ENCODE assay signal across 9 cellular contexts in the genomic region with DNA sequence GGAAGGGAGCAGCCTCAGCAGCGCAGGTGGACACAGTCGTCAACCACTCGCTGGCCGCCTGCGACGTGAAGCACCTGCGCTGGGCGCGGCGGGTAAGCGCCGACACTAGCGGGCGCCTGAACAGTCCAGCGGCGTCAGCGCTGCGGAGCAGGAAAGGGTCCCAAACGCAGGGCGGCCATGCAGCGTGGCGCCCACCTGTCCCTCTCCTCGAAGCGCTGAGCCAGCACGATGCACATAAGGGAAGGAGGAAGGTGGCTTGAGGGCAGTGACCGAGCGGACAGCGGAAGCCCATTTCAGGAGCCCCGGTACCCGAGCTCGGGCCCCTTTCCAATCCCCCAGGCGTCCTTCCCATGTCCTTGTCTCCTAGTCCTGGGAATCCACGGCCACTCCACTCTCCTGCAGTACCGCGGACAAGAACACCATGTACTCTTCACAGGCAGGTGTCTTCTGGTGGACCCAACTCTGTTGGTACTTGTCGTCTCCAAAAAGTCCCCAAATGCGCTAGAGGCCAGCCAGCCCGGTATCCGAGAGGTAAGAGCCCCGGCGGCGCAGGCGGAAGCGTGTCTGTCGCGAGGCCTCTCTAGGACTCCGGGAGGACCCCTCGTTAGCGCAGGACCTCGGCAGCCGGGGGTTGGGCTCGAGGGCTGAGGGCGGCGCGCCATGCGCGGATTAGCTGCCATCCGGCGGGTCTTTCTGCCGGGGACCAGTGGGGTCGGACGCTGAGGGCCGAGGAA. TPM values are rescaled to one million over a fixed set of nuclear protein-coding genes. Genes with fewer than 3 reads are reported as not detected.
DNase-seq lines count a peak whose midpoint lies in the region; ATAC-seq lines count a peak whose summit lies in the region.
"Had no signal": no experiment of that assay in that cellular context is flagged by ENCODE, and none has a peak within 500 bp of the region (broad histone marks: within the 10 kb centered on the region; RNA-seq: fewer than 3 reads in every experiment).

No MANE protein-coding gene starts in this region.

- no peak for ATAC-seq in central memory CD8-positive, alpha-beta T cell (replicated peaks; ENCODE audit: extremely low read depth, poor library complexity, severe bottlenecking)
- ATAC-seq in stimulated activated naive CD8-positive, alpha-beta T cell treated with anti-CD3 and anti-CD28 coated beads, Interleukin-15, Interleukin-2, amounts not matched to agents 100 U/mL and 50 U/mL, for 24 hours: no peak
- ATAC-seq in HG03039 (IDR thresholded peaks at IDR 0.05; ENCODE audit: unreplicated experiment) (no peak), GM19351 (IDR thresholded peaks at IDR 0.05; ENCODE audit: unreplicated experiment) (no peak)

- H3K4me1 ChIP-seq in mesodermal cell (ENCODE audit: control insufficient read depth, insufficient read depth, low read length, poor library complexity, severe bottlenecking): no peaks in the 10 kb centered on the region

- DNase-seq in activated T-helper 1 cell treated with Interleukin-2 at 50 U/mL for 16 hours (ENCODE audit: low read depth) (peak; percentile 16), NCI-H2081 treated with DMSO at 0.1 percent for 48 hours (lab: John Stamatoyannopoulos, UW) (no peak)
- DNase-seq in activated T-helper 1 cell treated with anti-CD3 and anti-CD28 coated beads, Interleukin-12 subunit alpha, Interleukin-12 subunit beta, Interleukin-2, Interleukin-4 antibody, amounts not matched to agents 30 ng/mL and 10 ng/mL and 1 ng/mL, durations not matched to agents 14 hours and 24 hours and 36 hours (ENCODE audit: low spot score): no peak
- DNase-seq in central memory CD8-positive, alpha-beta T cell (ENCODE audit: low spot score in 2 of 2): no peak
- DNase-seq in stimulated activated naive CD8-positive, alpha-beta T cell treated with anti-CD3 and anti-CD28 coated beads, Interleukin-15, Interleukin-2, amounts not matched to agents 100 U/mL and 50 U/mL, for 24 hours: peak; percentile 28

- H3K36me3 ChIP-seq in mesodermal cell (ENCODE audit: control insufficient read depth, insufficient read depth, low read length): no peaks in the 10 kb centered on the region

- 37 to 42% methylated on average over 52 to 55 of the region's 63 CpGs for WGBS in mesodermal cell (ENCODE audit: insufficient coverage in 2 of 2), 2 experiments

- no peak overlapping the region for H3K27ac ChIP-seq in mesodermal cell (ENCODE audit: low read depth, low read length, severe bottlenecking)

- H3K36me3 Mint-ChIP-seq in activated T-helper 1 cell treated with anti-CD3 and anti-CD28 coated beads, Interleukin-12 subunit alpha, Interleukin-12 subunit beta, Interleukin-2, Interleukin-4 antibody, amounts not matched to agents 30 ng/mL and 10 ng/mL and 1 ng/mL, durations not matched to agents 14 hours and 24 hours and 36 hours (ENCODE audit: low read depth): peaks cover 5% of the 10 kb centered on the region
- H3K36me3 Mint-ChIP-seq in central memory CD8-positive, alpha-beta T cell (ENCODE audit: insufficient read depth): no peaks in the 10 kb centered on the region

- intact Hi-C loops in activated T-helper 1 cell treated with anti-CD3 and anti-CD28 coated beads, Interleukin-12 subunit alpha, Interleukin-12 subunit beta, Interleukin-2, Interleukin-4 antibody, amounts not matched to agents 30 ng/mL and 10 ng/mL and 1 ng/mL, durations not matched to agents 14 hours and 24 hours and 36 hours (cut with micrococcal nuclease): loop anchor here (5.0 kb wide), 1 partner anchor 80 kb away; no protein-coding TSS in a partner anchor

- H3K4me3 Mint-ChIP-seq in activated T-helper 1 cell treated with anti-CD3 and anti-CD28 coated beads, Interleukin-12 subunit alpha, Interleukin-12 subunit beta, Interleukin-2, Interleukin-4 antibody, amounts not matched to agents 30 ng/mL and 10 ng/mL and 1 ng/mL, durations not matched to agents 14 hours and 24 hours and 36 hours: no peak overlapping the region
- H3K4me3 Mint-ChIP-seq in central memory CD8-positive, alpha-beta T cell: peak overlapping the region; percentile 55

- peak overlapping the region; percentile 37 for H3K4me3 ChIP-seq in mesodermal cell (ENCODE audit: extremely low read depth, insufficient read depth, low read length, poor library complexity, severe bottlenecking)

- H3K27ac Mint-ChIP-seq in activated T-helper 1 cell treated with anti-CD3 and anti-CD28 coated beads, Interleukin-12 subunit alpha, Interleukin-12 subunit beta, Interleukin-2, Interleukin-4 antibody, amounts not matched to agents 30 ng/mL and 10 ng/mL and 1 ng/mL, durations not matched to agents 14 hours and 24 hours and 36 hours: no peak overlapping the region
- H3K27ac Mint-ChIP-seq in central memory CD8-positive, alpha-beta T cell (ENCODE audit: low read depth): no peak overlapping the region

- peaks cover 7% of the 10 kb centered on the region for H3K27me3 Mint-ChIP-seq in activated T-helper 1 cell treated with anti-CD3 and anti-CD28 coated beads, Interleukin-12 subunit alpha, Interleukin-12 subunit beta, Interleukin-2, Interleukin-4 antibody, amounts not matched to agents 30 ng/mL and 10 ng/mL and 1 ng/mL, durations not matched to agents 14 hours and 24 hours and 36 hours (ENCODE audit: insufficient read depth)
- H3K27me3 Mint-ChIP-seq in central memory CD8-positive, alpha-beta T cell: no peaks in the 10 kb centered on the region

- H3K9me3 Mint-ChIP-seq in activated T-helper 1 cell treated with anti-CD3 and anti-CD28 coated beads, Interleukin-12 subunit alpha, Interleukin-12 subunit beta, Interleukin-2, Interleukin-4 antibody, amounts not matched to agents 30 ng/mL and 10 ng/mL and 1 ng/mL, durations not matched to agents 14 hours and 24 hours and 36 hours: peaks cover 67% of the 10 kb centered on the region
- H3K9me3 Mint-ChIP-seq in central memory CD8-positive, alpha-beta T cell: peaks cover 14% of the 10 kb centered on the region

- H3K4me1 Mint-ChIP-seq in activated T-helper 1 cell treated with anti-CD3 and anti-CD28 coated beads, Interleukin-12 subunit alpha, Interleukin-12 subunit beta, Interleukin-2, Interleukin-4 antibody, amounts not matched to agents 30 ng/mL and 10 ng/mL and 1 ng/mL, durations not matched to agents 14 hours and 24 hours and 36 hours (ENCODE audit: low read depth): no peaks in the 10 kb centered on the region
- no peaks in the 10 kb centered on the region for H3K4me1 Mint-ChIP-seq in central memory CD8-positive, alpha-beta T cell

- H3K9me3 ChIP-seq in mesodermal cell (ENCODE audit: control insufficient read depth, low read length): peaks cover 44% of the 10 kb centered on the region

RNA-seq across cellular contexts. Expression of gene ZNF232, which starts 14.4 kb away (rescaled TPM):
- total RNA-seq in activated T-helper 1 cell treated with anti-CD3 and anti-CD28 coated beads, Interleukin-12 subunit alpha, Interleukin-12 subunit beta, Interleukin-2, Interleukin-4 antibody, amounts not matched to agents 30 ng/mL and 10 ng/mL and 1 ng/mL, durations not matched to agents 14 hours and 24 hours and 36 hours: 17.3 and 19.3 TPM in 2 replicates
- 11.0 TPM for polyA plus RNA-seq in mesodermal cell (2013, experiment 1 of 2)
- 12.3 TPM for polyA plus RNA-seq in mesodermal cell (2013, experiment 2 of 2)

RNA-seq across cellular contexts. Expression of gene USP6, which starts 18.6 kb away (rescaled TPM):
- 0.03 and 0.05 TPM in 2 replicates for total RNA-seq in activated T-helper 1 cell treated with anti-CD3 and anti-CD28 coated beads, Interleukin-12 subunit alpha, Interleukin-12 subunit beta, Interleukin-2, Interleukin-4 antibody, amounts not matched to agents 30 ng/mL and 10 ng/mL and 1 ng/mL, durations not matched to agents 14 hours and 24 hours and 36 hours
- polyA plus RNA-seq in mesodermal cell (2013, experiment 1 of 2): 0.04 TPM
- polyA plus RNA-seq in mesodermal cell (2013, experiment 2 of 2): not detected
- total RNA-seq: NCI-H460 had no signal

RNA-seq across cellular contexts. Expression of gene ZFP3, which starts 19.0 kb away (rescaled TPM):
- total RNA-seq in activated T-helper 1 cell treated with anti-CD3 and anti-CD28 coated beads, Interleukin-12 subunit alpha, Interleukin-12 subunit beta, Interleukin-2, Interleukin-4 antibody, amounts not matched to agents 30 ng/mL and 10 ng/mL and 1 ng/mL, durations not matched to agents 14 hours and 24 hours and 36 hours: 1.9 and 2.0 TPM in 2 replicates
- not detected for polyA plus RNA-seq in mesodermal cell (2013, experiment 1 of 2)
- polyA plus RNA-seq in mesodermal cell (2013, experiment 2 of 2): not detected
- total RNA-seq: NCI-H460 had no signal

Comparison
In these comparisons a context has a peak if more than half of its experiments do, and no peak if none do; other contexts are left out.
1. DNase-seq: peak in activated T-helper 1 cell treated with Interleukin-2 at 50 U/mL for 16 hours (single experiment) and stimulated activated naive CD8-positive, alpha-beta T cell treated with anti-CD3 and anti-CD28 coated beads, Interleukin-15, Interleukin-2, amounts not matched to agents 100 U/mL and 50 U/mL, for 24 hours (single experiment); none in activated T-helper 1 cell treated with anti-CD3 and anti-CD28 coated beads, Interleukin-12 subunit alpha, Interleukin-12 subunit beta, Interleukin-2, Interleukin-4 antibody, amounts not matched to agents 30 ng/mL and 10 ng/mL and 1 ng/mL, durations not matched to agents 14 hours and 24 hours and 36 hours (single experiment), central memory CD8-positive, alpha-beta T cell (0 of 2) and NCI-H2081 treated with DMSO at 0.1 percent for 48 hours (single experiment).